In the genomic region with DNA sequence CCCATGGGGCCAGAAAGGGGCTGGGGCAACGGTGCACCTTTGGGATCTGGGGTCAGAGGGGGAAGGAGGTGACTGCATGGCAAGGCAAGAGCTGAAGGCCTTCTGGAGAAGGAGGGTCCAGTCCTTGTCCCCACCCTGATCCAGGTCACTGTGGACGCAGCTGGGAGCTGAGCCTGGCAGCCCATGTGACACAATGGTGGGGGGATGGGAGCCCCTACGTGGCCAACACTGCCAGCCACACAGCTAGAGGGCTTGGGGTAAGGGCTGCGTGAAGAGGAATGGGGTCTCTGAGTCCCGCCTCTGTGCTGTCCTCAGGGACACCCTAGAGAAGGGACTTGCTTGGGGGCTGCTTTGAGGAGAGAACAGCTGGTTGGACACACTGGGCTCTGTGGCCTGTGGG, we compare ENCODE assay signal across 14 cellular contexts. TPM values are rescaled to one million over a fixed set of nuclear protein-coding genes. Genes with fewer than 3 reads are reported as not detected.
"Had no signal": no experiment of that assay in that cellular context is flagged by ENCODE, and none has a peak within 500 bp of the region (broad histone marks: within the 10 kb centered on the region; RNA-seq: fewer than 3 reads in every experiment).

No MANE protein-coding gene starts in this region.

RNA-seq across cellular contexts. Expression of gene SPDYE2B, which starts 30.7 kb away (rescaled TPM):
- total RNA-seq: activated CD4-positive, alpha-beta T cell treated with anti-CD3 and anti-CD28 coated beads, Interleukin-2, amount 10 ng/mL, durations not matched to agents 7 days and 5 days; activated naive CD4-positive, alpha-beta T cell treated with anti-CD3 and anti-CD28 coated beads, Interleukin-2, amount 50 U/mL, for 72 hours; activated naive CD8-positive, alpha-beta T cell treated with anti-CD3 and anti-CD28 coated beads, Interleukin-2, amount 10 ng/mL, durations not matched to agents 7 days and 5 days; activated T-cell treated with anti-CD3 and anti-CD28 coated beads, Interleukin-2, amount 50 U/mL, for 72 hours; astrocyte; bronchial epithelial cell; cardiac septum; cerebellum; endodermal cell; epithelial cell of proximal tubule; esophagus muscularis mucosa; foreskin keratinocyte; gastroesophageal sphincter; T-helper 1 cell treated with Interleukin-12 subunit alpha and Interleukin-12 subunit beta and Interleukin-4 antibody, amounts not matched to agents 30 ng/mL and 1 ng/mL, for 36 hours had no signal
- polyA plus RNA-seq: foreskin keratinocyte had no signal
